Comparison of ENCODE assay signal across 9 cellular contexts in genomic region chrX:153793291-153793690, GRCh38. TPM values are rescaled to one million over a fixed set of nuclear protein-coding genes. Genes with fewer than 3 reads are reported as not detected.
A peak's percentile ranks its signal among the peaks of the same experiment; 100 is the strongest.
DNase-seq lines count a peak whose midpoint lies in the region; ATAC-seq lines count a peak whose summit lies in the region.
"Had no signal": no experiment of that assay in that cellular context is flagged by ENCODE, and none has a peak within 500 bp of the region (broad histone marks: within the 10 kb centered on the region; RNA-seq: fewer than 3 reads in every experiment).

No MANE protein-coding gene starts in this region.

- H3K27ac ChIP-seq in iPS-20b (ENCODE audit: low read length): no peak overlapping the region
- peak overlapping the region; percentile 54 for H3K27ac ChIP-seq in temporal lobe (ENCODE audit: low read depth, low read length)

- H3K9me3 Mint-ChIP-seq in activated CD4-positive, alpha-beta T cell treated with anti-CD3 and anti-CD28 coated beads for 36 hours (ENCODE audit: low read depth): no peaks in the 10 kb centered on the region
- no peaks in the 10 kb centered on the region for H3K9me3 Mint-ChIP-seq in activated T-helper 17 cell treated with anti-CD3 and anti-CD28 coated beads, Interleukin-2, amount 50 U/mL, for 72 hours

- POLR2A ChIA-PET in activated CD4-positive, alpha-beta T cell treated with anti-CD3 and anti-CD28 coated beads for 36 hours (lab: Charles Lee): interaction anchor here (0.7 to 1.8 kb wide), 2 partner anchors 132 to 141 kb away, joined by 3 to 11 read pairs; partner anchors contain the start of gene ARHGAP4

- ATAC-seq in activated CD4-positive, alpha-beta T cell treated with anti-CD3 and anti-CD28 coated beads for 36 hours: no peak
- no peak for ATAC-seq in activated T-helper 17 cell treated with anti-CD3 and anti-CD28 coated beads, Interleukin-2, amount 50 U/mL, for 72 hours (replicated peaks)
- ATAC-seq in GM18868 (IDR thresholded peaks at IDR 0.05; ENCODE audit: unreplicated experiment): no peak

- no peaks in the 10 kb centered on the region for H3K4me1 ChIP-seq in iPS-20b (ENCODE audit: insufficient read depth, low read length)

- peaks cover 21% of the 10 kb centered on the region for H3K4me1 Mint-ChIP-seq in activated CD4-positive, alpha-beta T cell treated with anti-CD3 and anti-CD28 coated beads for 36 hours
- no peaks in the 10 kb centered on the region for H3K4me1 Mint-ChIP-seq in activated T-helper 17 cell treated with anti-CD3 and anti-CD28 coated beads, Interleukin-2, amount 50 U/mL, for 72 hours

- H3K27me3 ChIP-seq in iPS-20b (ENCODE audit: insufficient read depth, low read length): no peaks in the 10 kb centered on the region

- peaks cover 17% of the 10 kb centered on the region for H3K36me3 Mint-ChIP-seq in activated CD4-positive, alpha-beta T cell treated with anti-CD3 and anti-CD28 coated beads for 36 hours (ENCODE audit: low read depth)
- H3K36me3 Mint-ChIP-seq in activated T-helper 17 cell treated with anti-CD3 and anti-CD28 coated beads, Interleukin-2, amount 50 U/mL, for 72 hours (ENCODE audit: low read depth): peaks cover 38% of the 10 kb centered on the region

- CTCF ChIA-PET in activated CD4-positive, alpha-beta T cell treated with anti-CD3 and anti-CD28 coated beads for 36 hours (lab: Charles Lee): no interaction called here

- H3K4me3 Mint-ChIP-seq in activated CD4-positive, alpha-beta T cell treated with anti-CD3 and anti-CD28 coated beads for 36 hours: peak overlapping the region; percentile 93
- H3K4me3 Mint-ChIP-seq in activated T-helper 17 cell treated with anti-CD3 and anti-CD28 coated beads, Interleukin-2, amount 50 U/mL, for 72 hours: peak overlapping the region; percentile 85

- H3K36me3 ChIP-seq in iPS-20b (ENCODE audit: insufficient read depth, low read depth, low read length): peaks cover 21% of the 10 kb centered on the region; the same call in 1 of the 2 replicates

- H3K27ac Mint-ChIP-seq in activated CD4-positive, alpha-beta T cell treated with anti-CD3 and anti-CD28 coated beads for 36 hours: peak overlapping the region; percentile 84
- H3K27ac Mint-ChIP-seq in activated T-helper 17 cell treated with anti-CD3 and anti-CD28 coated beads, Interleukin-2, amount 50 U/mL, for 72 hours: peak overlapping the region; percentile 86

- H3K9ac ChIP-seq in iPS-20b (ENCODE audit: low read depth, low read length): peak overlapping the region; percentile 88; the same call in 1 of the 2 replicates

- H3K27me3 Mint-ChIP-seq in activated CD4-positive, alpha-beta T cell treated with anti-CD3 and anti-CD28 coated beads for 36 hours: no peaks in the 10 kb centered on the region
- no peaks in the 10 kb centered on the region for H3K27me3 Mint-ChIP-seq in activated T-helper 17 cell treated with anti-CD3 and anti-CD28 coated beads, Interleukin-2, amount 50 U/mL, for 72 hours

- DNase-seq in activated CD4-positive, alpha-beta T cell treated with anti-CD3 and anti-CD28 coated beads for 36 hours: no peak
- no peak for DNase-seq in activated CD4-positive, alpha-beta T cell treated with anti-CD3 and anti-CD28 coated beads, Interleukin-2, amount 50 U/mL, for 4 hours
- DNase-seq in NCI-H510A (lab: John Stamatoyannopoulos, UW): no peak
- DNase-seq in activated effector memory CD4-positive, alpha-beta T cell treated with Interleukin-2 at 50 U/mL for 16 hours: no peak
- DNase-seq: GDM1 had no signal

- intact Hi-C loops in activated CD4-positive, alpha-beta T cell treated with anti-CD3 and anti-CD28 coated beads for 36 hours (cut with DNase I, micrococcal nuclease): loop anchor here in 1 of 2 experiments (5.0 kb wide), 1 partner anchor 134 kb away; the partner anchor contains the start of gene ARHGAP4

- no peaks in the 10 kb centered on the region for H3K9me3 ChIP-seq in iPS-20b (ENCODE audit: insufficient read depth, low read depth, low read length)

- peak overlapping the region; percentile 84 for H3K4me3 ChIP-seq in iPS-20b (ENCODE audit: low read length)

RNA-seq across cellular contexts. Expression of gene IDH3G, which starts 0.9 kb away (rescaled TPM):
- total RNA-seq in activated CD4-positive, alpha-beta T cell treated with anti-CD3 and anti-CD28 coated beads for 36 hours: 10 to 100 TPM; 48.8 to 62.4 TPM
- total RNA-seq in activated T-helper 17 cell treated with anti-CD3 and anti-CD28 coated beads, Interleukin-2, amount 50 U/mL, for 72 hours: 10 to 100 TPM; 62.0 to 82.2 TPM
- 52.1 TPM for total RNA-seq in temporal lobe

RNA-seq across cellular contexts. Expression of gene SSR4, which starts 1.2 kb away (rescaled TPM):
- 100 to 1,000 TPM; 124 to 146 TPM for total RNA-seq in activated CD4-positive, alpha-beta T cell treated with anti-CD3 and anti-CD28 coated beads for 36 hours
- total RNA-seq in activated T-helper 17 cell treated with anti-CD3 and anti-CD28 coated beads, Interleukin-2, amount 50 U/mL, for 72 hours: 100 to 1,000 TPM; 150 to 152 TPM
- 50.2 TPM for total RNA-seq in temporal lobe

RNA-seq across cellular contexts. Expression of gene SRPK3, which starts 12.4 kb away (rescaled TPM):
- not detected for total RNA-seq in activated CD4-positive, alpha-beta T cell treated with anti-CD3 and anti-CD28 coated beads for 36 hours
- total RNA-seq in activated T-helper 17 cell treated with anti-CD3 and anti-CD28 coated beads, Interleukin-2, amount 50 U/mL, for 72 hours: not detected
- total RNA-seq in temporal lobe: 0.25 TPM

RNA-seq across cellular contexts. Expression of gene PLXNB3, which starts 29.2 kb away (rescaled TPM):
- total RNA-seq in activated CD4-positive, alpha-beta T cell treated with anti-CD3 and anti-CD28 coated beads for 36 hours: 1 to 10 TPM; 1.6 to 2.4 TPM
- total RNA-seq in activated T-helper 17 cell treated with anti-CD3 and anti-CD28 coated beads, Interleukin-2, amount 50 U/mL, for 72 hours: 1 to 10 TPM in 1 of 2 donors, under 1 TPM in 1; 0.45 to 7.9 TPM
- 2.2 TPM for total RNA-seq in temporal lobe

RNA-seq across cellular contexts. Expression of gene PDZD4, which starts 37.1 kb away (rescaled TPM):
- total RNA-seq in activated CD4-positive, alpha-beta T cell treated with anti-CD3 and anti-CD28 coated beads for 36 hours: 1 to 10 TPM; 2.4 to 4.3 TPM
- 1 to 10 TPM; 1.3 to 8.0 TPM for total RNA-seq in activated T-helper 17 cell treated with anti-CD3 and anti-CD28 coated beads, Interleukin-2, amount 50 U/mL, for 72 hours
- total RNA-seq in temporal lobe: 141 TPM
